In genomic region chrX:38183577-38183976, GRCh38 we compare ENCODE assay signal across 25 cellular contexts. TPM values are rescaled to one million over a fixed set of nuclear protein-coding genes. Genes with fewer than 3 reads are reported as not detected.
DNase-seq lines count a peak whose midpoint lies in the region; ATAC-seq, FAIRE-seq and TF ChIP-seq lines count a peak whose summit lies in the region.
"Had no signal": no experiment of that assay in that cellular context is flagged by ENCODE, and none has a peak within 500 bp of the region (broad histone marks: within the 10 kb centered on the region; RNA-seq: fewer than 3 reads in every experiment).

No MANE protein-coding gene starts in this region.

- WGBS in right lobe of liver (ENCODE audit: insufficient coverage, low coverage, low lambda C conversion rate, missing lambda C conversion rate): 54% methylated on average over 1 of the region's 1 CpG

- DNase-seq in AG20443 (ENCODE audit: low spot score): peak; percentile 9
- DNase-seq in M059J (ENCODE audit: low read depth): peak; percentile 12
- DNase-seq in astrocyte of the cerebellum (ENCODE audit: low read depth): peak; percentile 35
- peak; percentile 24 for DNase-seq in fibroblast of villous mesenchyme (ENCODE audit: low read depth)
- no peak for DNase-seq in right lobe of liver
- no peak for DNase-seq in NCI-H146 treated with DMSO at 0.1 percent for 48 hours (lab: John Stamatoyannopoulos, UW; ENCODE audit: unreplicated experiment)
- no peak for DNase-seq in HTR-8/SVneo (ENCODE audit: insufficient read length, low spot score)
- no peak for DNase-seq in DMS 273 (lab: John Stamatoyannopoulos, UW; ENCODE audit: unreplicated experiment)
- DNase-seq: Calu3; CD8-positive, alpha-beta T cell; DMS53; Karpas-422; MM.1S; NCI-H1092; NCI-H1436 treated with DMSO at 0.1 percent for 48 hours; NCI-H2081; NCI-H2171 treated with DMSO at 0.1 percent for 48 hours; NCI-H446; NCI-H526 treated with DMSO at 0.1 percent for 48 hours; NK-92 treated with Interleukin-12 subunit alpha and Interleukin-12 subunit beta, amount 100 ng/mL, for 24 hours; SHP77 had no signal

- no peak for FAIRE-seq in HTR-8/SVneo (lab: Jason Lieb, UNC)
- FAIRE-seq: A204.1, H54, RCC 7860 had no signal

- TF ChIP-seq CTCF in astrocyte of the cerebellum (IDR thresholded peaks at IDR 0.05; ENCODE audit: low read depth, low read length, missing control alignments) (no peak), fibroblast of villous mesenchyme (IDR thresholded peaks at IDR 0.05; ENCODE audit: insufficient read depth, low read depth, low read length) (no peak), right lobe of liver (IDR thresholded peaks at IDR 0.05) (no peak)

- H3K4me3 ChIP-seq in astrocyte of the cerebellum (ENCODE audit: low read depth, low read length) (no peak overlapping the region), fibroblast of villous mesenchyme (ENCODE audit: low read depth, low read length) (no peak overlapping the region), right lobe of liver (no peak overlapping the region)
- H3K4me3 ChIP-seq: BLaER1 treated with 17β-estradiol and CSF1 and Interleukin-3, amounts not matched to agents 10 nM and 100 nM had no signal

- no peaks in the 10 kb centered on the region for H3K36me3 ChIP-seq in right lobe of liver
- H3K36me3 ChIP-seq: BLaER1 treated with 17β-estradiol and CSF1 and Interleukin-3, amounts not matched to agents 10 nM and 100 nM had no signal

- no peaks in the 10 kb centered on the region for H3K27me3 ChIP-seq in right lobe of liver
- H3K27me3 ChIP-seq: BLaER1 treated with 17β-estradiol and CSF1 and Interleukin-3, amounts not matched to agents 10 nM and 100 nM had no signal

- H3K27ac ChIP-seq in right lobe of liver: no peak overlapping the region
- H3K27ac ChIP-seq: BLaER1 treated with 17β-estradiol and CSF1 and Interleukin-3, amounts not matched to agents 10 nM and 100 nM had no signal

- intact Hi-C loops in right lobe of liver (cut with DNase I): no loop called here

- no peaks in the 10 kb centered on the region for H3K4me1 ChIP-seq in right lobe of liver
- H3K4me1 ChIP-seq: BLaER1 treated with 17β-estradiol and CSF1 and Interleukin-3, amounts not matched to agents 10 nM and 100 nM had no signal

- no peak for TF ChIP-seq POLR2A in right lobe of liver (IDR thresholded peaks at IDR 0.05)

- H3K9me3 ChIP-seq in right lobe of liver: no peaks in the 10 kb centered on the region

- ATAC-seq in right lobe of liver: no peak
- ATAC-seq: CD8-positive, alpha-beta T cell had no signal

- in situ Hi-C loops in astrocyte of the cerebellum (cut with HindIII; ENCODE audit: low sequenced_read_pairs): no loop called here

RNA-seq across cellular contexts. Expression of gene SRPX, which starts 37.1 kb away (rescaled TPM):
- 39.0 and 45.2 TPM in 2 replicates for total RNA-seq in M059J (2014; rRNA removed; shearing (Covaris generic))
- total RNA-seq in fibroblast of villous mesenchyme (35.4 and 36.7 TPM in 2 replicates), right lobe of liver (10 to 100 TPM in 3 of 6 experiments, 1 to 10 TPM in 3; 6.5 to 15.3 (median 10.5) TPM)
- total RNA-seq: CD8-positive, alpha-beta T cell had no signal

Comparison
In these comparisons a context has a peak if more than half of its experiments do, and no peak if none do; other contexts are left out.
1. DNase-seq: peak in AG20443 (single experiment), M059J (single experiment), astrocyte of the cerebellum (single experiment) and fibroblast of villous mesenchyme (single experiment); none in right lobe of liver (0 of 3), NCI-H146 treated with DMSO at 0.1 percent for 48 hours (single experiment), HTR-8/SVneo (single experiment) and DMS 273 (single experiment).